19 cellular contexts compared by ENCODE assay signal in genomic region chr14:105328678-105329390, GRCh38. TPM values are rescaled to one million over a fixed set of nuclear protein-coding genes. Genes with fewer than 3 reads are reported as not detected.
A peak's percentile ranks its signal among the peaks of the same experiment; 100 is the strongest.
DNase-seq lines count a peak whose midpoint lies in the region; ATAC-seq and TF ChIP-seq lines count a peak whose summit lies in the region.
"Had no signal": no experiment of that assay in that cellular context is flagged by ENCODE, and none has a peak within 500 bp of the region (broad histone marks: within the 10 kb centered on the region; RNA-seq: fewer than 3 reads in every experiment).

No MANE protein-coding gene starts in this region.

- CTCF ChIA-PET in Calu3 (lab: Charles Lee), result no interaction called here

- H3K27ac ChIP-seq in heart right ventricle (peak overlapping the region in 7 of 10 donors; percentile 19 to 75 (median 45)), testis (no peak overlapping the region)
- H3K27ac ChIP-seq: colonic mucosa, epithelial cell of prostate, transverse colon had no signal

- peak overlapping the region; percentile 60 for H3K27ac Mint-ChIP-seq in central memory CD8-positive, alpha-beta T cell (ENCODE audit: low read depth)
- no peak overlapping the region for H3K27ac Mint-ChIP-seq in Calu3 (ENCODE audit: unreplicated experiment)
- H3K27ac Mint-ChIP-seq: activated naive CD4-positive, alpha-beta T cell treated with anti-CD3 and anti-CD28 coated beads for 36 hours had no signal

- DNase-seq in heart right ventricle, result no peak
- no peak for DNase-seq in left cardiac atrium
- DNase-seq in central memory CD8-positive, alpha-beta T cell (ENCODE audit: low spot score in 2 of 2), result no peak
- DNase-seq in myocyte (ENCODE audit: low read depth), result peak; percentile 88
- peak; percentile 56 for DNase-seq in testis
- DNase-seq in ACHN, result no peak
- DNase-seq in NCI-H526 treated with DMSO at 0.1 percent for 48 hours (lab: John Stamatoyannopoulos, UW), result no peak
- no peak for DNase-seq in Calu3
- DNase-seq: activated CD4-positive, alpha-beta T cell treated with anti-CD3 and anti-CD28 coated beads, Interleukin-2, amount 50 U/mL, for 4 hours; activated naive CD4-positive, alpha-beta T cell treated with anti-CD3 and anti-CD28 coated beads for 36 hours; CD8-positive, alpha-beta memory T cell; colonic mucosa; DMS79 treated with DMSO at 0.1 percent for 48 hours; foreskin melanocyte; GOT3; NCI-H1436; stimulated activated naive CD4-positive, alpha-beta T cell; transverse colon had no signal

- TF ChIP-seq POLR2A in testis (IDR thresholded peaks at IDR 0.05), result no peak

- BruUV-seq in Calu3 (replicated peaks; lab: Mats Ljungman, UMichigan), result no TSS peak

- H3K9me3 ChIP-seq in heart right ventricle (no peaks in the 10 kb centered on the region), testis (no peaks in the 10 kb centered on the region)
- H3K9me3 ChIP-seq: colonic mucosa, transverse colon had no signal

- H3K36me3 Mint-ChIP-seq in central memory CD8-positive, alpha-beta T cell (ENCODE audit: insufficient read depth), result peaks cover 2% of the 10 kb centered on the region
- H3K36me3 Mint-ChIP-seq in Calu3 (ENCODE audit: insufficient read depth, unreplicated experiment), result peaks cover 6% of the 10 kb centered on the region

- H3K4me3 ChIP-seq in heart right ventricle (no peak overlapping the region), testis (no peak overlapping the region)
- H3K4me3 ChIP-seq: colonic mucosa, transverse colon had no signal

- H3K27me3 Mint-ChIP-seq in central memory CD8-positive, alpha-beta T cell, result no peaks in the 10 kb centered on the region
- no peaks in the 10 kb centered on the region for H3K27me3 Mint-ChIP-seq in Calu3 (ENCODE audit: unreplicated experiment)
- H3K27me3 Mint-ChIP-seq: CD8-positive, alpha-beta memory T cell had no signal

- H3K4me1 ChIP-seq in heart right ventricle (peaks cover 47 to 99% (median 84%) of the 10 kb centered on the region in 9 donors), testis (peaks cover 18% of the 10 kb centered on the region)
- H3K4me1 ChIP-seq: colonic mucosa had no signal

- ATAC-seq in heart right ventricle (no peak), left cardiac atrium (no peak)
- no peak for ATAC-seq in central memory CD8-positive, alpha-beta T cell (replicated peaks; ENCODE audit: extremely low read depth, poor library complexity, severe bottlenecking)

- in situ Hi-C loops in ACHN (cut with HindIII; ENCODE audit: low pct_ligation_motif_present, low pct_unique_long_range_greater_than_20kb, low sequenced_read_pairs), result no loop called here

- intact Hi-C loops in heart right ventricle (cut with DNase I) (no loop called here), left cardiac atrium (cut with DNase I) (no loop called here), testis (cut with DNase I; ENCODE audit: low total_unique reads) (no loop called here), Calu3 (cut with micrococcal nuclease; ENCODE audit: unreplicated experiment) (no loop called here)

- WGBS in heart right ventricle, 2 donors, result 64 to 66% methylated on average over 15 of the region's 15 CpGs
- WGBS in testis, 2 donors, result 57 to 78% methylated on average over 15 of the region's 15 CpGs

- H3K36me3 ChIP-seq in heart right ventricle (no peaks in the 10 kb centered on the region), testis (ENCODE audit: low read depth, missing control alignments) (no peaks in the 10 kb centered on the region)
- H3K36me3 ChIP-seq: colonic mucosa, transverse colon had no signal

- H3K27me3 ChIP-seq in heart right ventricle (no peaks in the 10 kb centered on the region), testis (no peaks in the 10 kb centered on the region)
- H3K27me3 ChIP-seq: colonic mucosa, transverse colon had no signal

- H3K4me1 Mint-ChIP-seq in central memory CD8-positive, alpha-beta T cell, result peaks cover 45% of the 10 kb centered on the region
- H3K4me1 Mint-ChIP-seq in Calu3 (ENCODE audit: low read depth, unreplicated experiment), result no peaks in the 10 kb centered on the region

- no peak for TF ChIP-seq CTCF in heart right ventricle (IDR thresholded peaks at IDR 0.05)
- no peak for TF ChIP-seq CTCF in testis (IDR thresholded peaks at IDR 0.05)
- no peak for TF ChIP-seq CTCF in Calu3 (IDR thresholded peaks at IDR 0.05; ENCODE audit: unreplicated experiment)

- no peaks in the 10 kb centered on the region for H3K9me3 Mint-ChIP-seq in central memory CD8-positive, alpha-beta T cell
- no peaks in the 10 kb centered on the region for H3K9me3 Mint-ChIP-seq in Calu3 (ENCODE audit: low read depth, unreplicated experiment)
- H3K9me3 Mint-ChIP-seq: activated naive CD4-positive, alpha-beta T cell treated with anti-CD3 and anti-CD28 coated beads for 36 hours; CD8-positive, alpha-beta memory T cell had no signal

- H3K4me3 Mint-ChIP-seq in central memory CD8-positive, alpha-beta T cell, result no peak overlapping the region
- H3K4me3 Mint-ChIP-seq in Calu3 (ENCODE audit: low read depth, unreplicated experiment), result no peak overlapping the region
- H3K4me3 Mint-ChIP-seq: activated naive CD4-positive, alpha-beta T cell treated with anti-CD3 and anti-CD28 coated beads for 36 hours; CD8-positive, alpha-beta memory T cell had no signal

RNA-seq across cellular contexts. Expression of gene PACS2, which starts 14.3 kb away (rescaled TPM):
- total RNA-seq in heart right ventricle (10 to 100 TPM; 41.8 to 78.9 (median 54.6) TPM), left cardiac atrium (10 to 100 TPM; 53.4 to 55.8 TPM), myocyte (240 and 302 TPM in 2 replicates), testis (100 to 1,000 TPM; 167 to 174 TPM), Calu3 (2022) (71.8 and 77.3 TPM in 2 replicates)
- polyA plus RNA-seq in heart right ventricle (100 to 1,000 TPM in 1 of 2 donors, 10 to 100 TPM in 1; 42.9 to 123 TPM), testis (ENCODE audit: insufficient read depth, low read depth, low replicate concordance) (99.2 TPM)
- polyA plus RNA-seq in myocyte (2012), result 78.0 TPM

RNA-seq across cellular contexts. Expression of gene BRF1, which starts 28.0 kb away (rescaled TPM):
- total RNA-seq in heart right ventricle (10 to 100 TPM; 12.7 to 18.9 (median 16.2) TPM), left cardiac atrium (10 to 100 TPM; 18.8 to 20.0 TPM), myocyte (80.5 and 147 TPM in 2 replicates), testis (100 to 1,000 TPM in 1 of 2 donors, 10 to 100 TPM in 1; 95.3 to 112 TPM), Calu3 (2022) (38.4 and 43.7 TPM in 2 replicates)
- polyA plus RNA-seq in heart right ventricle (10 to 100 TPM; 12.9 to 30.8 TPM), testis (ENCODE audit: insufficient read depth, low read depth, low replicate concordance) (30.3 TPM)
- polyA plus RNA-seq in myocyte (2012), result 22.4 TPM

Comparison
In these comparisons a context has a peak if more than half of its experiments do, and no peak if none do; other contexts are left out.
1. DNase-seq: peak in myocyte (single experiment) and testis (single experiment); none in heart right ventricle (0 of 2), left cardiac atrium (single experiment), central memory CD8-positive, alpha-beta T cell (0 of 2), ACHN (single experiment), NCI-H526 treated with DMSO at 0.1 percent for 48 hours (single experiment) and Calu3 (single experiment).
2. H3K27ac ChIP-seq: peak in heart right ventricle (7 of 10); none in testis (0 of 2).